Comparison of ENCODE assay signal across 17 cellular contexts in genomic region chr4:25953740-25954139, GRCh38. TPM values are rescaled to one million over a fixed set of nuclear protein-coding genes. Genes with fewer than 3 reads are reported as not detected.
DNase-seq lines count a peak whose midpoint lies in the region; ATAC-seq and TF ChIP-seq lines count a peak whose summit lies in the region.
"Had no signal": no experiment of that assay in that cellular context is flagged by ENCODE, and none has a peak within 500 bp of the region (broad histone marks: within the 10 kb centered on the region; RNA-seq: fewer than 3 reads in every experiment).

No MANE protein-coding gene starts in this region.

- ATAC-seq in GM19455 (IDR thresholded peaks at IDR 0.05; ENCODE audit: unreplicated experiment) (no peak), GM21390 (IDR thresholded peaks at IDR 0.05; ENCODE audit: unreplicated experiment) (no peak)
- ATAC-seq: psoas muscle had no signal

- peaks cover 32% of the 10 kb centered on the region for H3K4me1 Mint-ChIP-seq in progenitor cell of endocrine pancreas (ENCODE audit: low read depth)

- DNase-seq in NCI-H2196 (lab: John Stamatoyannopoulos, UW; ENCODE audit: unreplicated experiment) (peak; percentile 16), NCI-H2196 treated with DMSO at 0.1 percent for 48 hours (lab: John Stamatoyannopoulos, UW; ENCODE audit: unreplicated experiment) (no peak), NCI-H69 (lab: John Stamatoyannopoulos, UW) (peak; percentile 77), epithelial cell of esophagus (ENCODE audit: low read depth) (peak; percentile 77), progenitor cell of endocrine pancreas (ENCODE audit: low spot score, unreplicated experiment) (no peak)
- no peak for DNase-seq in central memory CD4-positive, alpha-beta T cell
- DNase-seq: ACHN; activated CD4-positive, alpha-beta T cell treated with anti-CD3 and anti-CD28 coated beads for 48 hours; activated effector memory CD4-positive, alpha-beta T cell treated with Interleukin-2 at 50 U/mL for 16 hours; colonic mucosa; DND-41; head of caudate nucleus; NCI-H446 had no signal

- TF ChIP-seq CTCF in epithelial cell of esophagus (IDR thresholded peaks at IDR 0.05; ENCODE audit: insufficient read depth, low read depth, low read length, missing control alignments) = peak; percentile 36
- no peak for TF ChIP-seq CTCF in progenitor cell of endocrine pancreas (IDR thresholded peaks at IDR 0.05; ENCODE audit: unreplicated experiment)

- no peaks in the 10 kb centered on the region for H3K27me3 Mint-ChIP-seq in progenitor cell of endocrine pancreas

- H3K4me3 ChIP-seq in epithelial cell of esophagus (ENCODE audit: low read length) = no peak overlapping the region
- H3K4me3 ChIP-seq: colonic mucosa, psoas muscle, SJSA1 had no signal

- no peaks in the 10 kb centered on the region for H3K36me3 Mint-ChIP-seq in progenitor cell of endocrine pancreas (ENCODE audit: insufficient read depth)

- peak overlapping the region; percentile 33 for H3K27ac Mint-ChIP-seq in progenitor cell of endocrine pancreas

- no peak overlapping the region for H3K4me3 Mint-ChIP-seq in progenitor cell of endocrine pancreas (ENCODE audit: low read depth)

- H3K9me3 Mint-ChIP-seq in progenitor cell of endocrine pancreas (ENCODE audit: low read depth) = no peaks in the 10 kb centered on the region

RNA-seq across cellular contexts. Expression of gene SMIM20, which starts 39.7 kb away (rescaled TPM):
- total RNA-seq in progenitor cell of endocrine pancreas = 40.5 and 41.2 TPM in 2 replicates

Comparison
In these comparisons a context has a peak if more than half of its experiments do, and no peak if none do; other contexts are left out.
1. DNase-seq: peak in NCI-H2196 (single experiment), NCI-H69 (single experiment) and epithelial cell of esophagus (single experiment); none in NCI-H2196 treated with DMSO at 0.1 percent for 48 hours (single experiment), progenitor cell of endocrine pancreas (single experiment) and central memory CD4-positive, alpha-beta T cell (single experiment).